ENCODE assay signal across 12 cellular contexts in genomic region chr20:50372770-50373088, GRCh38.
DNase-seq lines count a peak whose midpoint lies in the region; ATAC-seq, FAIRE-seq and TF ChIP-seq lines count a peak whose summit lies in the region.
"Had no signal": no experiment of that assay in that cellular context is flagged by ENCODE, and none has a peak within 500 bp of the region (broad histone marks: within the 10 kb centered on the region; RNA-seq: fewer than 3 reads in every experiment).

No MANE protein-coding gene starts in this region.

- TF ChIP-seq POLR2A in body of pancreas (IDR thresholded peaks at IDR 0.05), result no peak

- no peak overlapping the region for H3K4me3 ChIP-seq in body of pancreas
- no peak overlapping the region for H3K4me3 ChIP-seq in pancreas
- H3K4me3 ChIP-seq: smooth muscle cell had no signal

- TF ChIP-seq CTCF in body of pancreas (IDR thresholded peaks at IDR 0.05), result no peak
- no peak for TF ChIP-seq CTCF in pancreas (IDR thresholded peaks at IDR 0.05)

- peaks cover 40% of the 10 kb centered on the region for H3K4me1 ChIP-seq in body of pancreas
- peaks cover 30 to 33% (median 30%) of the 10 kb centered on the region in 3 donors for H3K4me1 ChIP-seq in pancreas

- 19 to 40% methylated on average over 3 of the region's 3 CpGs for WGBS in body of pancreas, 2 donors
- 17 to 21% methylated on average over 3 of the region's 3 CpGs for WGBS in pancreas, 2 donors

- H3K27ac ChIP-seq in body of pancreas (peak overlapping the region in 3 of 4 donors; percentile 39 to 55 (median 40)), pancreas (peak overlapping the region in 2 of 4 donors; percentile 42 to 48)

- H3K27me3 ChIP-seq in body of pancreas (no peaks in the 10 kb centered on the region), pancreas (no peaks in the 10 kb centered on the region)

- FAIRE-seq in pancreas (lab: Jason Lieb, UNC), result no peak
- FAIRE-seq: A204.1 had no signal

- ATAC-seq in body of pancreas (no peak), pancreas (peak; percentile 13 to 44 (median 24)), HG02571 (IDR thresholded peaks at IDR 0.05; ENCODE audit: unreplicated experiment) (no peak)

- no peaks in the 10 kb centered on the region for H3K36me3 ChIP-seq in body of pancreas (replicated peaks in 1 of 2; ENCODE audit: insufficient read depth in 1 of 2, low read depth in 2 of 2)
- no peaks in the 10 kb centered on the region for H3K36me3 ChIP-seq in pancreas

- H3K9me3 ChIP-seq in body of pancreas (no peaks in the 10 kb centered on the region), pancreas (no peaks in the 10 kb centered on the region)

- intact Hi-C loops in body of pancreas (cut with DNase I), result no loop called here
- intact Hi-C loops in pancreas (cut with DNase I), result loop anchor here in 1 of 3 donors (10.0 kb wide), 1 partner anchor 82 kb away; no protein-coding TSS in a partner anchor

- DNase-seq in NCI-H2029 (lab: John Stamatoyannopoulos, UW) (peak; percentile 40), NCI-H2029 treated with DMSO at 0.1 percent for 48 hours (lab: John Stamatoyannopoulos, UW) (no peak), NCI-H146 (lab: John Stamatoyannopoulos, UW) (peak; percentile 71), body of pancreas (peak in 2 of 4 donors; percentile 48 to 57), pancreas (peak in 2 of 6 donors; percentile 52 to 58), D341Med (ENCODE audit: low spot score) (no peak)
- DNase-seq in stimulated activated CD4-positive, alpha-beta T cell treated with anti-CD3 and anti-CD28 coated beads, Interleukin-15, amount 100 ng/mL, for 24 hours, result no peak
- DNase-seq: activated T-cell treated with anti-CD3 and anti-CD28 coated beads for 4 hours, T-helper 1 cell had no signal

Comparison
In these comparisons a context has a peak if more than half of its experiments do, and no peak if none do; other contexts are left out.
1. DNase-seq: peak in NCI-H2029 (single experiment) and NCI-H146 (single experiment); none in NCI-H2029 treated with DMSO at 0.1 percent for 48 hours (single experiment), D341Med (single experiment) and stimulated activated CD4-positive, alpha-beta T cell treated with anti-CD3 and anti-CD28 coated beads, Interleukin-15, amount 100 ng/mL, for 24 hours (single experiment).
2. ATAC-seq: peak in pancreas (4 of 4); none in body of pancreas (single experiment) and HG02571 (single experiment).